10 cellular contexts compared by ENCODE assay signal in the genomic region with DNA sequence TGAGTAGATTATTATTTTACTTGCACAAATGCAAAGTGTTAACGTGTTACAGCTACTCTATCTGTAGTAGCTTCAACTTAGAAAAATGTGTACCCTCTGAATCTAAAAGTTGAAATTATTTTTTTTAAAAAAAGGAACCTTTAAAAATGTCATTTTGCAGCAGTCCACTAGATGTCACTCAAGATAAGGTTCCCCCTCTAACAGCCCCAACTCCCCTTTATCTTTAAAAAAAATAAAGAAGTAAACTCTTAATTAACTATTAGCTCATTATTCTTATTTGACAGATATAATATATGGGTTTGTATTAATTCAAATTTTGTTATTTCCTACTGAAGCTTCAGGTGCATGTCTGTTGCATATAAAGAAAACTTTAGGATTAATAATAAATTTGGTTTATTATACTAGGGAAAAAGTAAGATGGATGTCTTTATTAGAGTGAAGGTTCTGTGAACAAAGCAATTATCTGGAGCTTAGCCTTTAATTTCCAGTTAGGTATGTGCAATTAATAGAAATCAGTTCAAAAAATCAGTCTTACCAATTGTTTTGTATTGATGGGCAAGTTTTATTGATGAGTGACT.
DNase-seq lines count a peak whose midpoint lies in the region; TF ChIP-seq lines count a peak whose summit lies in the region.
"Had no signal": no experiment of that assay in that cellular context is flagged by ENCODE, and none has a peak within 500 bp of the region (broad histone marks: within the 10 kb centered on the region; RNA-seq: fewer than 3 reads in every experiment).

No MANE protein-coding gene starts in this region.

- no peak overlapping the region for H3K27ac ChIP-seq in mammary epithelial cell (ENCODE audit: insufficient read depth, low read depth, low read length)
- H3K27ac ChIP-seq in neural progenitor cell = no peak overlapping the region

- H3K4me2 ChIP-seq in mammary epithelial cell (ENCODE audit: insufficient read depth, low read depth, low read length) (no peak overlapping the region), neural progenitor cell (no peak overlapping the region)

- TF ChIP-seq CTCF in mammary epithelial cell (conservative IDR thresholded peaks at IDR 0.05 in 1 of 2, IDR thresholded peaks at IDR 0.05 in 1 of 2; ENCODE audit: extremely low read depth in 1 of 2, insufficient read depth in 1 of 2, low read depth in 1 of 2, low read length in 2 of 2) (peak; percentile 35 to 45), neural progenitor cell (IDR thresholded peaks at IDR 0.05) (peak; percentile 75), lower leg skin (IDR thresholded peaks at IDR 0.05) (no peak)

- H4K20me1 ChIP-seq in mammary epithelial cell (ENCODE audit: insufficient read depth, low read length) (no peaks in the 10 kb centered on the region), neural progenitor cell (ENCODE audit: low read depth) (no peaks in the 10 kb centered on the region)

- no peaks in the 10 kb centered on the region for H3K27me3 Mint-ChIP-seq in neural progenitor cell (ENCODE audit: insufficient read depth, low read depth)
- H3K27me3 Mint-ChIP-seq in activated T-helper 2 cell treated with anti-CD3 and anti-CD28 coated beads, Interferon-gamma antibody, Interleukin-2, Interleukin-4, amounts not matched to agents 10 μg/mL and 5 μg/mL and 100 μg/mL, durations not matched to agents 14 hours and 24 hours and 36 hours (ENCODE audit: low read depth) = no peaks in the 10 kb centered on the region

- no peaks in the 10 kb centered on the region for H3F3A ChIP-seq in neural progenitor cell (ENCODE audit: low read depth)

- H3K79me2 ChIP-seq in mammary epithelial cell (ENCODE audit: insufficient read depth, low read length) (no peaks in the 10 kb centered on the region), neural progenitor cell (ENCODE audit: low read depth) (no peaks in the 10 kb centered on the region)

- H3K9me3 ChIP-seq in mammary epithelial cell (replicated peaks; ENCODE audit: insufficient read depth, low read length) (no peaks in the 10 kb centered on the region), neural progenitor cell (ENCODE audit: low read depth) (no peaks in the 10 kb centered on the region)

- no peaks in the 10 kb centered on the region for H3K36me3 Mint-ChIP-seq in neural progenitor cell
- no peaks in the 10 kb centered on the region for H3K36me3 Mint-ChIP-seq in activated T-helper 2 cell treated with anti-CD3 and anti-CD28 coated beads, Interferon-gamma antibody, Interleukin-2, Interleukin-4, amounts not matched to agents 10 μg/mL and 5 μg/mL and 100 μg/mL, durations not matched to agents 14 hours and 24 hours and 36 hours (ENCODE audit: low read depth)

- CTCF ChIA-PET in mammary epithelial cell (lab: Charles Lee; ENCODE audit: low non-redundant PET) = no interaction called here

- intact Hi-C loops in mammary epithelial cell (cut with micrococcal nuclease) = loop anchor here (2.0 to 5.0 kb wide), 2 partner anchors 380 to 465 kb away; no protein-coding TSS in a partner anchor
- intact Hi-C loops in activated T-helper 2 cell treated with anti-CD3 and anti-CD28 coated beads, Interferon-gamma antibody, Interleukin-2, Interleukin-4, amounts not matched to agents 10 μg/mL and 5 μg/mL and 100 μg/mL, durations not matched to agents 14 hours and 24 hours and 36 hours (cut with micrococcal nuclease) = no loop called here
- intact Hi-C loops in lower leg skin (cut with DNase I; ENCODE audit: low total_unique reads) = no loop called here

- in situ Hi-C loops in mammary epithelial cell (cut with MboI; ENCODE audit: low sequenced_read_pairs in 2 of 2) = no loop called here

- 0% methylated on average over 1 of the region's 1 CpG for WGBS in mammary epithelial cell (ENCODE audit: low coverage, missing lambda C conversion rate)
- 6 to 20% methylated on average over 1 of the region's 1 CpG for WGBS in lower leg skin, 2 donors

- H3K4me1 ChIP-seq in mammary epithelial cell (ENCODE audit: insufficient read depth, low read length) = no peaks in the 10 kb centered on the region
- H3K4me1 ChIP-seq in neural progenitor cell = no peaks in the 10 kb centered on the region

- H3K36me3 ChIP-seq in mammary epithelial cell (ENCODE audit: insufficient read depth, low read length) (no peaks in the 10 kb centered on the region), neural progenitor cell (no peaks in the 10 kb centered on the region)

- H3K4me3 ChIP-seq in mammary epithelial cell (replicated peaks in 1 of 3; ENCODE audit: insufficient read depth in 1 of 3, low read depth in 2 of 3, low read length in 3 of 3) (no peak overlapping the region), neural progenitor cell (no peak overlapping the region), lower leg skin (ENCODE audit: low read depth, poor library complexity, severe bottlenecking) (no peak overlapping the region)

- dilution Hi-C loops in mammary epithelial cell (cut with HindIII; ENCODE audit: low sequenced_read_pairs) = no loop called here

- DNase-seq in DMS 273 (lab: John Stamatoyannopoulos, UW; ENCODE audit: unreplicated experiment) (peak; percentile 2), DMS 273 treated with DMSO at 0.1 percent for 48 hours (lab: John Stamatoyannopoulos, UW) (no peak), LoVo (ENCODE audit: low spot score) (peak; percentile 7), mammary epithelial cell (no peak), neural progenitor cell (ENCODE audit: low spot score) (peak; percentile 24), cerebellum (ENCODE audit: low spot score) (no peak), lower leg skin (ENCODE audit: low spot score in 2 of 2) (no peak)
- no peak for DNase-seq in activated T-helper 2 cell treated with anti-CD3 and anti-CD28 coated beads, Interferon-gamma antibody, Interleukin-2, Interleukin-4, amounts not matched to agents 10 μg/mL and 5 μg/mL and 100 μg/mL, durations not matched to agents 14 hours and 24 hours and 36 hours (ENCODE audit: low spot score)
- DNase-seq: 8988T, NCI-H510A treated with DMSO at 0.1 percent for 48 hours had no signal

- no peaks in the 10 kb centered on the region for H3K4me1 Mint-ChIP-seq in neural progenitor cell
- H3K4me1 Mint-ChIP-seq in activated T-helper 2 cell treated with anti-CD3 and anti-CD28 coated beads, Interferon-gamma antibody, Interleukin-2, Interleukin-4, amounts not matched to agents 10 μg/mL and 5 μg/mL and 100 μg/mL, durations not matched to agents 14 hours and 24 hours and 36 hours (ENCODE audit: low read depth) = no peaks in the 10 kb centered on the region

- BruUV-seq in mammary epithelial cell (replicated peaks; lab: Mats Ljungman, UMichigan) = no TSS peak

- H3K9ac ChIP-seq in mammary epithelial cell (ENCODE audit: insufficient read depth, low read length) = no peak overlapping the region
- H3K9ac ChIP-seq in neural progenitor cell = no peak overlapping the region

- H3K4me3 Mint-ChIP-seq in neural progenitor cell = no peak overlapping the region
- no peak overlapping the region for H3K4me3 Mint-ChIP-seq in activated T-helper 2 cell treated with anti-CD3 and anti-CD28 coated beads, Interferon-gamma antibody, Interleukin-2, Interleukin-4, amounts not matched to agents 10 μg/mL and 5 μg/mL and 100 μg/mL, durations not matched to agents 14 hours and 24 hours and 36 hours (ENCODE audit: low read depth)

- TF ChIP-seq POLR2A in lower leg skin (IDR thresholded peaks at IDR 0.05) = no peak

- peaks cover 14% of the 10 kb centered on the region for H3K9me3 Mint-ChIP-seq in neural progenitor cell
- H3K9me3 Mint-ChIP-seq in activated T-helper 2 cell treated with anti-CD3 and anti-CD28 coated beads, Interferon-gamma antibody, Interleukin-2, Interleukin-4, amounts not matched to agents 10 μg/mL and 5 μg/mL and 100 μg/mL, durations not matched to agents 14 hours and 24 hours and 36 hours = no peaks in the 10 kb centered on the region

- H2AFZ ChIP-seq in mammary epithelial cell (ENCODE audit: low read depth, low read length) (no peak overlapping the region), neural progenitor cell (replicated peaks) (no peak overlapping the region)

- H3K27me3 ChIP-seq in mammary epithelial cell (ENCODE audit: insufficient read depth, low read length) = peaks cover 2% of the 10 kb centered on the region
- no peaks in the 10 kb centered on the region for H3K27me3 ChIP-seq in neural progenitor cell

- no peak overlapping the region for H3K27ac Mint-ChIP-seq in neural progenitor cell
- H3K27ac Mint-ChIP-seq in activated T-helper 2 cell treated with anti-CD3 and anti-CD28 coated beads, Interferon-gamma antibody, Interleukin-2, Interleukin-4, amounts not matched to agents 10 μg/mL and 5 μg/mL and 100 μg/mL, durations not matched to agents 14 hours and 24 hours and 36 hours = no peak overlapping the region

Comparison
In these comparisons a context has a peak if more than half of its experiments do, and no peak if none do; other contexts are left out.
1. DNase-seq: peak in DMS 273 (single experiment), LoVo (single experiment) and neural progenitor cell (single experiment); none in DMS 273 treated with DMSO at 0.1 percent for 48 hours (single experiment), mammary epithelial cell (single experiment), activated T-helper 2 cell treated with anti-CD3 and anti-CD28 coated beads, Interferon-gamma antibody, Interleukin-2, Interleukin-4, amounts not matched to agents 10 μg/mL and 5 μg/mL and 100 μg/mL, durations not matched to agents 14 hours and 24 hours and 36 hours (single experiment), cerebellum (single experiment) and lower leg skin (0 of 2).
2. CTCF ChIP-seq: peak in mammary epithelial cell (2 of 2) and neural progenitor cell (single experiment); none in lower leg skin (0 of 3).